In genomic region chr1:89942825-89943658, GRCh38 we compare ENCODE assay signal across 13 cellular contexts. TPM values are rescaled to one million over a fixed set of nuclear protein-coding genes. Genes with fewer than 3 reads are reported as not detected.
A peak's percentile ranks its signal among the peaks of the same experiment; 100 is the strongest.
DNase-seq lines count a peak whose midpoint lies in the region; TF ChIP-seq lines count a peak whose summit lies in the region.
"Had no signal": no experiment of that assay in that cellular context is flagged by ENCODE, and none has a peak within 500 bp of the region (broad histone marks: within the 10 kb centered on the region; RNA-seq: fewer than 3 reads in every experiment).

No MANE protein-coding gene starts in this region.

- H2BK5ac ChIP-seq in mesenchymal stem cell (ENCODE audit: low read depth, low read length, poor library complexity, severe bottlenecking): no peak overlapping the region

- no peak overlapping the region for H3K27ac ChIP-seq in mesenchymal stem cell (ENCODE audit: low read length, poor library complexity, severe bottlenecking)
- H3K27ac ChIP-seq: C4-2B had no signal

- no peak overlapping the region for H2BK120ac ChIP-seq in mesenchymal stem cell (ENCODE audit: low read depth, low read length)

- peak; percentile 50 for DNase-seq in AG09309 (ENCODE audit: low read depth)
- DNase-seq in M059J (ENCODE audit: low read depth): peak; percentile 58
- DNase-seq in mesenchymal stem cell: peak; percentile 48
- DNase-seq in activated CD4-positive, alpha-beta T cell treated with anti-CD3 and anti-CD28 coated beads, Interleukin-2, amount 10 ng/mL, durations not matched to agents 24 days and 14 days: no peak
- no peak for DNase-seq in GM13977 (ENCODE audit: low spot score)
- no peak for DNase-seq in stimulated activated CD4-positive, alpha-beta T cell treated with anti-CD3 and anti-CD28 coated beads, Interleukin-2, amount 100 ng/mL, for 24 hours
- no peak for DNase-seq in NCI-H748 (lab: John Stamatoyannopoulos, UW; ENCODE audit: unreplicated experiment)
- DNase-seq: small intestine had no signal

- H2BK15ac ChIP-seq in mesenchymal stem cell (ENCODE audit: low read depth, poor library complexity, severe bottlenecking): no peak overlapping the region

- H3K18ac ChIP-seq in mesenchymal stem cell (ENCODE audit: low read depth in 1 of 2, low read length in 2 of 2): no peak overlapping the region

- no peaks in the 10 kb centered on the region for H3K27me3 ChIP-seq in mesenchymal stem cell (ENCODE audit: control insufficient read depth in 1 of 2, insufficient read depth in 1 of 2, low read length in 2 of 2)

- H3K36me3 Mint-ChIP-seq in dendritic cell treated with granulocyte-macrophage colony-stimulating factor and Interleukin-4, amounts not matched to agents 40 ng/mL and 50 ng/mL, for 4 days (ENCODE audit: low read depth): peaks cover 11% of the 10 kb centered on the region
- peaks cover 3% of the 10 kb centered on the region for H3K36me3 Mint-ChIP-seq in activated CD4-positive, alpha-beta T cell treated with anti-CD3 and anti-CD28 coated beads, Interleukin-2, amount 10 ng/mL, durations not matched to agents 24 days and 14 days (ENCODE audit: low read depth)
- H3K36me3 Mint-ChIP-seq: stimulated activated effector memory CD8-positive, alpha-beta T cell treated with anti-CD3 and anti-CD28 coated beads, Interleukin-12 subunit alpha, Interleukin-12 subunit beta, amount 100 ng/mL, for 72 hours; WTC11 had no signal

- H3K79me1 ChIP-seq in mesenchymal stem cell (replicated peaks; ENCODE audit: low read length, poor library complexity, severe bottlenecking): no peaks in the 10 kb centered on the region

- no peak overlapping the region for H4K8ac ChIP-seq in mesenchymal stem cell (ENCODE audit: low read length)

- H4K91ac ChIP-seq in mesenchymal stem cell (ENCODE audit: low read length): no peak overlapping the region

- H3K36me3 ChIP-seq in mesenchymal stem cell (ENCODE audit: control insufficient read depth in 1 of 2, insufficient read depth in 2 of 2, low read depth in 1 of 2, low read length in 2 of 2): no peaks in the 10 kb centered on the region

- no peaks in the 10 kb centered on the region for H3K9me3 ChIP-seq in mesenchymal stem cell (ENCODE audit: control insufficient read depth, low read length)

- no peak overlapping the region for H2AFZ ChIP-seq in mesenchymal stem cell (ENCODE audit: low read depth, low read length)

- 95% methylated on average over 7 of the region's 8 CpGs for WGBS in mesenchymal stem cell

- TF ChIP-seq CTCF in AG09309 (IDR thresholded peaks at IDR 0.05; ENCODE audit: control insufficient read depth, insufficient read depth, low read depth, low read length, missing control alignments) (no peak), GM13977 (IDR thresholded peaks at IDR 0.05; ENCODE audit: extremely low read depth, insufficient read depth, missing control alignments) (no peak)

- no peak overlapping the region for H3K4me3 Mint-ChIP-seq in dendritic cell treated with granulocyte-macrophage colony-stimulating factor and Interleukin-4, amounts not matched to agents 40 ng/mL and 50 ng/mL, for 4 days
- no peak overlapping the region for H3K4me3 Mint-ChIP-seq in activated CD4-positive, alpha-beta T cell treated with anti-CD3 and anti-CD28 coated beads, Interleukin-2, amount 10 ng/mL, durations not matched to agents 24 days and 14 days
- H3K4me3 Mint-ChIP-seq: stimulated activated effector memory CD8-positive, alpha-beta T cell treated with anti-CD3 and anti-CD28 coated beads, Interleukin-12 subunit alpha, Interleukin-12 subunit beta, amount 100 ng/mL, for 72 hours; WTC11 had no signal

- peaks cover 51% of the 10 kb centered on the region for H3K4me1 Mint-ChIP-seq in dendritic cell treated with granulocyte-macrophage colony-stimulating factor and Interleukin-4, amounts not matched to agents 40 ng/mL and 50 ng/mL, for 4 days (ENCODE audit: low read depth)
- H3K4me1 Mint-ChIP-seq in activated CD4-positive, alpha-beta T cell treated with anti-CD3 and anti-CD28 coated beads, Interleukin-2, amount 10 ng/mL, durations not matched to agents 24 days and 14 days: peaks cover 5% of the 10 kb centered on the region

- peaks cover 6% of the 10 kb centered on the region for H3K4me1 ChIP-seq in mesenchymal stem cell (ENCODE audit: control insufficient read depth, insufficient read depth, low read depth, low read length)

- no peak overlapping the region for H3K14ac ChIP-seq in mesenchymal stem cell (ENCODE audit: low read length in 2 of 2)

- no peak overlapping the region for H3K4ac ChIP-seq in mesenchymal stem cell (ENCODE audit: low read depth in 1 of 2, low read length in 2 of 2)

- H3K27ac Mint-ChIP-seq in dendritic cell treated with granulocyte-macrophage colony-stimulating factor and Interleukin-4, amounts not matched to agents 40 ng/mL and 50 ng/mL, for 4 days: peak overlapping the region; percentile 78
- H3K27ac Mint-ChIP-seq in activated CD4-positive, alpha-beta T cell treated with anti-CD3 and anti-CD28 coated beads, Interleukin-2, amount 10 ng/mL, durations not matched to agents 24 days and 14 days: no peak overlapping the region
- H3K27ac Mint-ChIP-seq: stimulated activated effector memory CD8-positive, alpha-beta T cell treated with anti-CD3 and anti-CD28 coated beads, Interleukin-12 subunit alpha, Interleukin-12 subunit beta, amount 100 ng/mL, for 72 hours; WTC11 had no signal

- H2AK5ac ChIP-seq in mesenchymal stem cell (ENCODE audit: low read length, severe bottlenecking): peak overlapping the region; percentile 64

- intact Hi-C loops in dendritic cell treated with granulocyte-macrophage colony-stimulating factor and Interleukin-4, amounts not matched to agents 40 ng/mL and 50 ng/mL, for 4 days (cut with micrococcal nuclease): loop anchor here (5.0 kb wide), 1 partner anchor 34 kb away; no protein-coding TSS in a partner anchor
- intact Hi-C loops in activated CD4-positive, alpha-beta T cell treated with anti-CD3 and anti-CD28 coated beads, Interleukin-2, amount 10 ng/mL, durations not matched to agents 24 days and 14 days (cut with micrococcal nuclease): no loop called here

- H2BK12ac ChIP-seq in mesenchymal stem cell (ENCODE audit: low read length in 2 of 2): peak overlapping the region in 1 of 2 experiments; percentile 28

- no peaks in the 10 kb centered on the region for H3K27me3 Mint-ChIP-seq in dendritic cell treated with granulocyte-macrophage colony-stimulating factor and Interleukin-4, amounts not matched to agents 40 ng/mL and 50 ng/mL, for 4 days
- no peaks in the 10 kb centered on the region for H3K27me3 Mint-ChIP-seq in activated CD4-positive, alpha-beta T cell treated with anti-CD3 and anti-CD28 coated beads, Interleukin-2, amount 10 ng/mL, durations not matched to agents 24 days and 14 days

- in situ Hi-C loops in GM13977 (cut with MboI; ENCODE audit: low pct_unique_long_range_greater_than_20kb, low sequenced_read_pairs, unreplicated experiment): no loop called here

- no peak overlapping the region for H3K4me2 ChIP-seq in mesenchymal stem cell (ENCODE audit: low read length, poor library complexity, severe bottlenecking)

- H3K9ac ChIP-seq in mesenchymal stem cell (ENCODE audit: low read length): no peak overlapping the region

- H3K23ac ChIP-seq in mesenchymal stem cell (ENCODE audit: low read length in 2 of 2): no peak overlapping the region

- no peak overlapping the region for H3K4me3 ChIP-seq in AG09309 (ENCODE audit: control insufficient read depth, low read depth, low read length)
- H3K4me3 ChIP-seq in mesenchymal stem cell (ENCODE audit: insufficient read depth in 1 of 2, low read depth in 1 of 2, low read length in 2 of 2): no peak overlapping the region
- H3K4me3 ChIP-seq: lung had no signal

- H3K9me3 Mint-ChIP-seq in dendritic cell treated with granulocyte-macrophage colony-stimulating factor and Interleukin-4, amounts not matched to agents 40 ng/mL and 50 ng/mL, for 4 days: no peaks in the 10 kb centered on the region
- no peaks in the 10 kb centered on the region for H3K9me3 Mint-ChIP-seq in activated CD4-positive, alpha-beta T cell treated with anti-CD3 and anti-CD28 coated beads, Interleukin-2, amount 10 ng/mL, durations not matched to agents 24 days and 14 days
- H3K9me3 Mint-ChIP-seq: stimulated activated effector memory CD8-positive, alpha-beta T cell treated with anti-CD3 and anti-CD28 coated beads, Interleukin-12 subunit alpha, Interleukin-12 subunit beta, amount 100 ng/mL, for 72 hours; WTC11 had no signal

RNA-seq across cellular contexts. Expression of gene ZNF326, which starts 51.9 kb away (rescaled TPM):
- 4.5 and 6.9 TPM in 2 replicates for total RNA-seq in M059J (2014; rRNA removed; shearing (Covaris generic))
- 15.3 TPM for polyA plus RNA-seq in mesenchymal stem cell (2013, experiment 1 of 2)
- 15.0 TPM for polyA plus RNA-seq in mesenchymal stem cell (2013, experiment 2 of 2)
- 36.8 and 38.1 TPM in 2 replicates for total RNA-seq in activated CD4-positive, alpha-beta T cell treated with anti-CD3 and anti-CD28 coated beads, Interleukin-2, amount 10 ng/mL, durations not matched to agents 24 days and 14 days

Comparison
In these comparisons a context has a peak if more than half of its experiments do, and no peak if none do; other contexts are left out.
1. DNase-seq: peak in AG09309 (single experiment), M059J (single experiment) and mesenchymal stem cell (single experiment); none in activated CD4-positive, alpha-beta T cell treated with anti-CD3 and anti-CD28 coated beads, Interleukin-2, amount 10 ng/mL, durations not matched to agents 24 days and 14 days (single experiment), GM13977 (single experiment), stimulated activated CD4-positive, alpha-beta T cell treated with anti-CD3 and anti-CD28 coated beads, Interleukin-2, amount 100 ng/mL, for 24 hours (0 of 2) and NCI-H748 (single experiment).